ENCODE assay signal across 20 cellular contexts in genomic region chr15:73678498-73678897, GRCh38. TPM values are rescaled to one million over a fixed set of nuclear protein-coding genes. Genes with fewer than 3 reads are reported as not detected.
DNase-seq lines count a peak whose midpoint lies in the region; ATAC-seq and TF ChIP-seq lines count a peak whose summit lies in the region.
"Had no signal": no experiment of that assay in that cellular context is flagged by ENCODE, and none has a peak within 500 bp of the region (broad histone marks: within the 10 kb centered on the region; RNA-seq: fewer than 3 reads in every experiment).

No MANE protein-coding gene starts in this region.

- DNase-seq in T-helper 1 cell (no peak), NCI-H82 treated with DMSO at 0.1 percent for 48 hours (lab: John Stamatoyannopoulos, UW; ENCODE audit: unreplicated experiment) (peak; percentile 4), esophagus muscularis mucosa (ENCODE audit: extremely low spot score) (peak; percentile 45), adrenal gland (no peak), tibial nerve (ENCODE audit: low spot score in 2 of 2) (no peak)
- DNase-seq: 8988T; CD8-positive, alpha-beta T cell; DMS 273 treated with DMSO at 0.1 percent for 48 hours; DMS53; DND-41; EL; GM23248; HFFc6 had no signal

- H3K4me1 ChIP-seq in BLaER1 treated with 17β-estradiol and CSF1 and Interleukin-3, amounts not matched to agents 10 nM and 100 nM = peaks cover 1 to 75% (median 32%) of the 10 kb centered on the region in 10 experiments; a peak in 19 of 20 replicates
- H3K4me1 ChIP-seq in esophagus muscularis mucosa (peaks cover 2 to 10% (median 6%) of the 10 kb centered on the region in 4 donors), adrenal gland (replicated peaks in 1 of 2) (peaks cover 5 to 16% of the 10 kb centered on the region in 2 donors), tibial nerve (peaks cover 0 to 11% (median 3%) of the 10 kb centered on the region in 4 donors)

- TF ChIP-seq CTCF in esophagus muscularis mucosa (IDR thresholded peaks at IDR 0.05) (no peak), adrenal gland (IDR thresholded peaks at IDR 0.05) (no peak), tibial nerve (IDR thresholded peaks at IDR 0.05) (no peak)

- H3K4me3 ChIP-seq in BLaER1 treated with 17β-estradiol and CSF1 and Interleukin-3, amounts not matched to agents 10 nM and 100 nM = no peak overlapping the region
- H3K4me3 ChIP-seq in esophagus muscularis mucosa = no peak overlapping the region
- H3K4me3 ChIP-seq in adrenal gland = no peak overlapping the region
- no peak overlapping the region for H3K4me3 ChIP-seq in tibial nerve
- H3K4me3 ChIP-seq: BLaER1, GM12878, GM23248, HAP-1 had no signal

- H3K4me1 Mint-ChIP-seq in T-helper 1 cell treated with Interleukin-12 subunit alpha and Interleukin-12 subunit beta and Interleukin-4 antibody, amounts not matched to agents 30 μg/mL and 1 μg/mL, for 36 hours (ENCODE audit: low read depth) = peaks cover 6% of the 10 kb centered on the region

- H4K20me1 ChIP-seq in BLaER1 treated with 17β-estradiol and CSF1 and Interleukin-3, amounts not matched to agents 10 nM and 100 nM = no peaks in the 10 kb centered on the region
- H4K20me1 ChIP-seq: BLaER1 had no signal

- no peak overlapping the region for H3K27ac ChIP-seq in BLaER1 treated with 17β-estradiol and CSF1 and Interleukin-3, amounts not matched to agents 10 nM and 100 nM
- H3K27ac ChIP-seq in esophagus muscularis mucosa (replicated peaks in 1 of 4) (no peak overlapping the region), adrenal gland (no peak overlapping the region), tibial nerve (no peak overlapping the region)
- H3K27ac ChIP-seq: BLaER1, GM23248, HL-60 had no signal

- no peaks in the 10 kb centered on the region for H3K27me3 ChIP-seq in BLaER1 treated with 17β-estradiol and CSF1 and Interleukin-3, amounts not matched to agents 10 nM and 100 nM
- H3K27me3 ChIP-seq in esophagus muscularis mucosa (peaks cover 0 to under 1% (median 0%) of the 10 kb centered on the region in 4 donors), adrenal gland (no peaks in the 10 kb centered on the region), tibial nerve (no peaks in the 10 kb centered on the region)
- H3K27me3 ChIP-seq: BLaER1 had no signal

- intact Hi-C loops in esophagus muscularis mucosa (cut with DNase I) (no loop called here), adrenal gland (cut with DNase I) (no loop called here)

- peak overlapping the region in 6 of 11 experiments; percentile 3 to 68 (median 36); a peak in 10 of 22 replicates for H3K4me2 ChIP-seq in BLaER1 treated with 17β-estradiol and CSF1 and Interleukin-3, amounts not matched to agents 10 nM and 100 nM
- H3K4me2 ChIP-seq: BLaER1 had no signal

- peak overlapping the region; percentile 73 for H3K27ac Mint-ChIP-seq in T-helper 1 cell treated with Interleukin-12 subunit alpha and Interleukin-12 subunit beta and Interleukin-4 antibody, amounts not matched to agents 30 μg/mL and 1 μg/mL, for 36 hours
- H3K27ac Mint-ChIP-seq: CD8-positive, alpha-beta T cell; HFFc6 had no signal

- no peaks in the 10 kb centered on the region for H3K36me3 ChIP-seq in BLaER1 treated with 17β-estradiol and CSF1 and Interleukin-3, amounts not matched to agents 10 nM and 100 nM
- H3K36me3 ChIP-seq in esophagus muscularis mucosa = no peaks in the 10 kb centered on the region
- no peaks in the 10 kb centered on the region for H3K36me3 ChIP-seq in adrenal gland (replicated peaks in 1 of 2)
- no peaks in the 10 kb centered on the region for H3K36me3 ChIP-seq in tibial nerve
- H3K36me3 ChIP-seq: BLaER1, HAP-1 had no signal

- no peaks in the 10 kb centered on the region for H3K9me3 Mint-ChIP-seq in T-helper 1 cell treated with Interleukin-12 subunit alpha and Interleukin-12 subunit beta and Interleukin-4 antibody, amounts not matched to agents 30 μg/mL and 1 μg/mL, for 36 hours
- H3K9me3 Mint-ChIP-seq: CD8-positive, alpha-beta T cell; HFFc6 had no signal

- WGBS in esophagus muscularis mucosa = 83% methylated on average over 3 of the region's 3 CpGs
- WGBS in adrenal gland, 4 donors = 66 to 72% (median 71%) methylated on average over 3 of the region's 3 CpGs
- WGBS in tibial nerve, 2 donors = 82 to 85% methylated on average over 3 of the region's 3 CpGs

- TF ChIP-seq EP300 in esophagus muscularis mucosa (IDR thresholded peaks at IDR 0.05) = no peak
- no peak for TF ChIP-seq EP300 in tibial nerve (IDR thresholded peaks at IDR 0.05)

- H3K27me3 Mint-ChIP-seq in T-helper 1 cell treated with Interleukin-12 subunit alpha and Interleukin-12 subunit beta and Interleukin-4 antibody, amounts not matched to agents 30 μg/mL and 1 μg/mL, for 36 hours (ENCODE audit: low read depth) = peaks cover 43% of the 10 kb centered on the region

- no peaks in the 10 kb centered on the region for H3K9me3 ChIP-seq in BLaER1 treated with 17β-estradiol and CSF1 and Interleukin-3, amounts not matched to agents 10 nM and 100 nM (replicated peaks in 1 of 11)
- no peaks in the 10 kb centered on the region for H3K9me3 ChIP-seq in esophagus muscularis mucosa
- H3K9me3 ChIP-seq in adrenal gland (replicated peaks in 1 of 3) = no peaks in the 10 kb centered on the region
- no peaks in the 10 kb centered on the region for H3K9me3 ChIP-seq in tibial nerve
- H3K9me3 ChIP-seq: BLaER1 had no signal

- no peak overlapping the region for H3K9ac ChIP-seq in BLaER1 treated with 17β-estradiol and CSF1 and Interleukin-3, amounts not matched to agents 10 nM and 100 nM
- H3K9ac ChIP-seq: BLaER1, GM23248 had no signal

- TF ChIP-seq POLR2A in esophagus muscularis mucosa (IDR thresholded peaks at IDR 0.05; ENCODE audit: low read depth) (no peak), adrenal gland (IDR thresholded peaks at IDR 0.05) (no peak), tibial nerve (IDR thresholded peaks at IDR 0.05) (no peak)

- H3K4me3 Mint-ChIP-seq in T-helper 1 cell treated with Interleukin-12 subunit alpha and Interleukin-12 subunit beta and Interleukin-4 antibody, amounts not matched to agents 30 μg/mL and 1 μg/mL, for 36 hours = no peak overlapping the region
- H3K4me3 Mint-ChIP-seq: CD8-positive, alpha-beta T cell; HFFc6 had no signal

- no peaks in the 10 kb centered on the region for H3K36me3 Mint-ChIP-seq in T-helper 1 cell treated with Interleukin-12 subunit alpha and Interleukin-12 subunit beta and Interleukin-4 antibody, amounts not matched to agents 30 μg/mL and 1 μg/mL, for 36 hours (ENCODE audit: low read depth)
- H3K36me3 Mint-ChIP-seq: CD8-positive, alpha-beta T cell had no signal

- ATAC-seq in GM21786 (IDR thresholded peaks at IDR 0.05; ENCODE audit: unreplicated experiment) = no peak
- ATAC-seq: CD8-positive, alpha-beta T cell; GM12878 had no signal

RNA-seq across cellular contexts. Expression of gene CD276, which starts 5.7 kb away (rescaled TPM):
- 10 to 100 TPM; 31.8 to 58.1 (median 40.1) TPM for total RNA-seq in esophagus muscularis mucosa
- total RNA-seq in adrenal gland = 100 to 1,000 TPM in 4 of 8 donors, 10 to 100 TPM in 4; 68.4 to 147 (median 98.2) TPM
- polyA plus RNA-seq in adrenal gland = 10 to 100 TPM; 53.4 to 100.0 (median 78.7) TPM
- total RNA-seq in tibial nerve = 10 to 100 TPM; 42.6 to 93.3 (median 70.9) TPM
- total RNA-seq: CD8-positive, alpha-beta T cell had no signal

RNA-seq across cellular contexts. Expression of gene NPTN, which starts 45.3 kb away (rescaled TPM):
- total RNA-seq in esophagus muscularis mucosa (100 to 1,000 TPM; 218 to 281 (median 246) TPM), adrenal gland (100 to 1,000 TPM; 100 to 197 (median 127) TPM), tibial nerve (100 to 1,000 TPM in 2 of 4 donors, 10 to 100 TPM in 2; 84.3 to 118 (median 106) TPM)
- 100 to 1,000 TPM in 1 of 3 donors, 10 to 100 TPM in 2; 26.5 to 169 (median 28.7) TPM for polyA plus RNA-seq in adrenal gland

Comparison
In these comparisons a context has a peak if more than half of its experiments do, and no peak if none do; other contexts are left out.
1. DNase-seq: peak in NCI-H82 treated with DMSO at 0.1 percent for 48 hours (single experiment) and esophagus muscularis mucosa (single experiment); none in T-helper 1 cell (0 of 5), adrenal gland (0 of 7) and tibial nerve (0 of 2).